In genomic region chr10:132192076-132192975, GRCh38 we compare ENCODE assay signal across 10 cellular contexts.
"Had no signal": no experiment of that assay in that cellular context is flagged by ENCODE, and none has a peak within 500 bp of the region (broad histone marks: within the 10 kb centered on the region; RNA-seq: fewer than 3 reads in every experiment).

No MANE protein-coding gene starts in this region.

- H3K4me3 Mint-ChIP-seq: activated naive CD4-positive, alpha-beta T cell treated with anti-CD3 and anti-CD28 coated beads, Interleukin-2, amount 10 ng/mL, durations not matched to agents 7 days and 5 days; T-cell had no signal

- DNase-seq: activated CD4-positive, alpha-beta T cell treated with anti-CD3 and anti-CD28 coated beads for 4 hours; activated naive CD4-positive, alpha-beta T cell treated with anti-CD3 and anti-CD28 coated beads, Interleukin-2, amount 10 ng/mL, durations not matched to agents 7 days and 5 days; activated T-cell treated with anti-CD3 and anti-CD28 coated beads for 4 hours; islet precursor cell; stimulated activated naive CD4-positive, alpha-beta T cell; T-cell; transverse colon had no signal

- ATAC-seq: foreskin keratinocyte, right lobe of liver, T-cell had no signal

- H3K36me3 Mint-ChIP-seq: activated naive CD4-positive, alpha-beta T cell treated with anti-CD3 and anti-CD28 coated beads, Interleukin-2, amount 10 ng/mL, durations not matched to agents 7 days and 5 days; T-cell had no signal

- H3K27ac Mint-ChIP-seq: activated naive CD4-positive, alpha-beta T cell treated with anti-CD3 and anti-CD28 coated beads, Interleukin-2, amount 10 ng/mL, durations not matched to agents 7 days and 5 days; activated T-helper 2 cell treated with anti-CD3 and anti-CD28 coated beads, Interferon-gamma antibody, Interleukin-2, Interleukin-4, amounts not matched to agents 10 μg/mL and 5 μg/mL and 100 μg/mL, durations not matched to agents 14 hours and 24 hours and 36 hours; T-cell had no signal

- H3K9me3 Mint-ChIP-seq: activated naive CD4-positive, alpha-beta T cell treated with anti-CD3 and anti-CD28 coated beads, Interleukin-2, amount 10 ng/mL, durations not matched to agents 7 days and 5 days; activated T-helper 2 cell treated with anti-CD3 and anti-CD28 coated beads, Interferon-gamma antibody, Interleukin-2, Interleukin-4, amounts not matched to agents 10 μg/mL and 5 μg/mL and 100 μg/mL, durations not matched to agents 14 hours and 24 hours and 36 hours; T-cell had no signal
